8 cellular contexts compared by ENCODE assay signal in the genomic region with DNA sequence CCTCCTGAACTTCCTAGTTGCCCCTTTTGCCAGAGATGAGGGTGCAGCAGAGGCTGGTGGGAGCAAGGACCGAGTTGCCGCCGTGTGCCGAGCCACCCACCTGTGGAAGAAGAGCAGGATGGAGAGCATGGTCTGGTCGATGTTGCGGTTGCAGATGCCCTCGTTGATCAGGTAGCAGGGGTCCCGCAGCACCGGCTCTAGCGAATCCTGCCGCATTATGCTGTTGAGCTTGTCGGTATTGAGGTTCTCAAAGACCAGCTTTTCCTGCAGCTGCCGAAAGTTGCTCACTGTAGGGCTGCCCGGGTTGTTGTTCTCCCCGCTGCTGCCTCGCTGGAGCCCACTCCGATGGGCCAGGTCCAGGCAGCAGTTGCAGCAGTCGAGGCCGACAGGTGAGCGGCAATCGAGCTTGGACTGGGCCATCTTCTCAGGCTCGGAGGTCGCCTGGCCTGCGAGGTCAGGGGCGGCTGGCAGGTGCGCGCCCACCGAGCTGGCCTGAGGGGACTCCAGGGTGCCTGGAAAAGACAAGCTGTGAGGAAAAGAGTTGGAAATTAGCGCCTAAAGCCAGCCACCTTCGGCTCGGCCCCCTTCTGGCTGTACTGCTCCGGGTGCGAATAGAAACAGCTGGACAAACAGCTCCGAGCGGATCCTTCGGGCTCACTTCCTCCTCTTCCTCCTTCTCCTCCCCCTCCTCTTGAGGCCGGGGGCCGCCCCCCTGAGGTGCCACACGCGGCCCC. TPM values are rescaled to one million over a fixed set of nuclear protein-coding genes. Genes with fewer than 3 reads are reported as not detected.
DNase-seq lines count a peak whose midpoint lies in the region; ATAC-seq and TF ChIP-seq lines count a peak whose summit lies in the region.
"Had no signal": no experiment of that assay in that cellular context is flagged by ENCODE, and none has a peak within 500 bp of the region (broad histone marks: within the 10 kb centered on the region; RNA-seq: fewer than 3 reads in every experiment).

No MANE protein-coding gene starts in this region.

- ATAC-seq in GM19395 (IDR thresholded peaks at IDR 0.05; ENCODE audit: unreplicated experiment): peak; percentile 41
- ATAC-seq in HG03342 (IDR thresholded peaks at IDR 0.05; ENCODE audit: unreplicated experiment): peak; percentile 20

- no peaks in the 10 kb centered on the region for H3K36me3 ChIP-seq in testis (ENCODE audit: low read depth, missing control alignments)

- intact Hi-C loops in testis (cut with DNase I; ENCODE audit: low total_unique reads): loop anchor here (10.0 kb wide), 2 partner anchors 60 to 100 kb away; no protein-coding TSS in a partner anchor

- TF ChIP-seq CTCF in testis (IDR thresholded peaks at IDR 0.05): no peak

- H3K4me1 ChIP-seq in testis: no peaks in the 10 kb centered on the region

- TF ChIP-seq POLR2A in testis (IDR thresholded peaks at IDR 0.05): no peak

- H3K9me3 ChIP-seq in testis: no peaks in the 10 kb centered on the region

- peak overlapping the region; percentile 66 for H3K27ac ChIP-seq in angular gyrus (ENCODE audit: low read depth, low read length)
- H3K27ac ChIP-seq in testis: peak overlapping the region in 1 of 2 donors; percentile 75
- H3K27ac ChIP-seq: VCaP had no signal

- DNase-seq in left kidney (ENCODE audit: low read depth, low spot score) (peak; percentile 18), testis (no peak), NCI-H187 (lab: John Stamatoyannopoulos, UW) (no peak), SW480 (ENCODE audit: low spot score) (no peak)

- WGBS in testis, 2 donors: 12% methylated on average over 35 of the region's 40 CpGs; no CpG with 5 or more reads in 1 of the 2 donors

- H3K4me3 ChIP-seq in testis: peak overlapping the region; percentile 46 to 61

- no peaks in the 10 kb centered on the region for H3K27me3 ChIP-seq in testis

RNA-seq across cellular contexts. Expression of a gene that starts 0.4 kb away (rescaled TPM):
- total RNA-seq in testis: 100 to 1,000 TPM in 1 of 2 donors, 10 to 100 TPM in 1; 98.4 to 123 TPM
- 65.5 TPM for polyA plus RNA-seq in testis (ENCODE audit: insufficient read depth, low read depth, low replicate concordance)

RNA-seq across cellular contexts. Expression of a gene that starts 2.4 kb away (rescaled TPM):
- total RNA-seq in testis: not detected
- 4.5 TPM for polyA plus RNA-seq in testis (ENCODE audit: insufficient read depth, low read depth, low replicate concordance)

RNA-seq across cellular contexts. Expression of a gene that starts 50.5 kb away (rescaled TPM):
- 10 to 100 TPM; 11.3 to 15.2 TPM for total RNA-seq in testis
- polyA plus RNA-seq in testis (ENCODE audit: insufficient read depth, low read depth, low replicate concordance): 6.5 TPM
